ENCODE assay signal across 1 cellular context in the genomic region with DNA sequence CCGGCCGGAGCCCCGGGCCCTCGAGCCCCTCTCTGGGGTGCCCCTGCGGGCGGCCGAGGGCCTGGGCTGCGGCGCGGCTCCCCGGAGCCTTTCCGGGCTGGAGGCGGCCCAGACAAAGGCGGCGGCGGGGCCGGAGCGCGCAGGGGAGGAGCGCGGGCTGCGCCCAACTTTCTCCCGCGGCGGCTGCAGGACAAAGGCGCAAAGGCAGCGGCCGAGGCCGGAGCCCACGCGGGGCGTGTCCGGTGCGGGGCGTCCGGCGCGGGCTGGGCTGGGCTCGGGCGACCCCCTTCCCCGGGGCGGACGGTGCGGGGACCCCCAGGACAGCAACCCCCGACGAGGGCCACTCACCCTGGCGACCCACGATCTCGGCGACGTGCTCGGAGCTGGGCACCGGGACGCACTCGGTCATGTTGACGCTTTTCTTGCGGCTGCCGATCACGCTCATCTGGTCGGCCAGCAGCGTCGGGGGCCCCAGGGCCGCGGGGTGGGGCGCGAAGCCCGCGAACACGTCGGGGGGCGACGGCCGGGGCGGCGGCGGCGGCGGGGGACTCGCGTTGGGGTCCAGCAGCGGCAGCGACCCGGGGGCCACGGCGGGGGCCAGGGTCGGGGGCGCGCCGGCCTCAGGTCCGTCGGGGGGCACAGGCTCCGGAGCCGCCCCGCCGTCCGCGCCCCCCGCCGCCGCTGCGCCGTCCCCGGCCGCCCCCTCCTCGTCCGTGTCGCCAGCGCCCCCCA.
TF ChIP-seq lines count a peak whose summit lies in the region.

No MANE protein-coding gene starts in this region.

TF ChIP-seq in K562, 482 proteins besides CTCF, POLR2A, EP300 and RAD21 (continued from another document and continues in another):
- TF ChIP-seq, protein P1, sequence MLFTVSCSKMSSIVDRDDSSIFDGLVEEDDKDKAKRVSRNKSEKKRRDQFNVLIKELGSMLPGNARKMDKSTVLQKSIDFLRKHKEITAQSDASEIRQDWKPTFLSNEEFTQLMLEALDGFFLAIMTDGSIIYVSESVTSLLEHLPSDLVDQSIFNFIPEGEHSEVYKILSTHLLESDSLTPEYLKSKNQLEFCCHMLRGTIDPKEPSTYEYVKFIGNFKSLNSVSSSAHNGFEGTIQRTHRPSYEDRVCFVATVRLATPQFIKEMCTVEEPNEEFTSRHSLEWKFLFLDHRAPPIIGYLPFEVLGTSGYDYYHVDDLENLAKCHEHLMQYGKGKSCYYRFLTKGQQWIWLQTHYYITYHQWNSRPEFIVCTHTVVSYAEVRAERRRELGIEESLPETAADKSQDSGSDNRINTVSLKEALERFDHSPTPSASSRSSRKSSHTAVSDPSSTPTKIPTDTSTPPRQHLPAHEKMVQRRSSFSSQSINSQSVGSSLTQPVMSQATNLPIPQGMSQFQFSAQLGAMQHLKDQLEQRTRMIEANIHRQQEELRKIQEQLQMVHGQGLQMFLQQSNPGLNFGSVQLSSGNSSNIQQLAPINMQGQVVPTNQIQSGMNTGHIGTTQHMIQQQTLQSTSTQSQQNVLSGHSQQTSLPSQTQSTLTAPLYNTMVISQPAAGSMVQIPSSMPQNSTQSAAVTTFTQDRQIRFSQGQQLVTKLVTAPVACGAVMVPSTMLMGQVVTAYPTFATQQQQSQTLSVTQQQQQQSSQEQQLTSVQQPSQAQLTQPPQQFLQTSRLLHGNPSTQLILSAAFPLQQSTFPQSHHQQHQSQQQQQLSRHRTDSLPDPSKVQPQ (CRISPR knock-in tag; IDR thresholded peaks at IDR 0.05; ENCODE audit: borderline replicate concordance) = no peak
- TF ChIP-seq SMC3 (conservative IDR thresholded peaks at IDR 0.05; ENCODE audit: insufficient read depth, low read depth, low read length) = no peak
- TF ChIP-seq, protein P2, sequence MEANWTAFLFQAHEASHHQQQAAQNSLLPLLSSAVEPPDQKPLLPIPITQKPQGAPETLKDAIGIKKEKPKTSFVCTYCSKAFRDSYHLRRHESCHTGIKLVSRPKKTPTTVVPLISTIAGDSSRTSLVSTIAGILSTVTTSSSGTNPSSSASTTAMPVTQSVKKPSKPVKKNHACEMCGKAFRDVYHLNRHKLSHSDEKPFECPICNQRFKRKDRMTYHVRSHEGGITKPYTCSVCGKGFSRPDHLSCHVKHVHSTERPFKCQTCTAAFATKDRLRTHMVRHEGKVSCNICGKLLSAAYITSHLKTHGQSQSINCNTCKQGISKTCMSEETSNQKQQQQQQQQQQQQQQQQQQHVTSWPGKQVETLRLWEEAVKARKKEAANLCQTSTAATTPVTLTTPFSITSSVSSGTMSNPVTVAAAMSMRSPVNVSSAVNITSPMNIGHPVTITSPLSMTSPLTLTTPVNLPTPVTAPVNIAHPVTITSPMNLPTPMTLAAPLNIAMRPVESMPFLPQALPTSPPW (CRISPR knock-in tag; IDR thresholded peaks at IDR 0.05) = peak; percentile 46; the same call in 1 of the 2 replicates
- no peak for TF ChIP-seq ZNF3 (CRISPR knock-in tag; IDR thresholded peaks at IDR 0.05)
- no peak for TF ChIP-seq KAT2B (IDR thresholded peaks at IDR 0.05; ENCODE audit: low read depth, low read length)
- TF ChIP-seq XRCC5 (IDR thresholded peaks at IDR 0.05; ENCODE audit: low read depth, low read length) = no peak
- TF ChIP-seq, protein P3, sequence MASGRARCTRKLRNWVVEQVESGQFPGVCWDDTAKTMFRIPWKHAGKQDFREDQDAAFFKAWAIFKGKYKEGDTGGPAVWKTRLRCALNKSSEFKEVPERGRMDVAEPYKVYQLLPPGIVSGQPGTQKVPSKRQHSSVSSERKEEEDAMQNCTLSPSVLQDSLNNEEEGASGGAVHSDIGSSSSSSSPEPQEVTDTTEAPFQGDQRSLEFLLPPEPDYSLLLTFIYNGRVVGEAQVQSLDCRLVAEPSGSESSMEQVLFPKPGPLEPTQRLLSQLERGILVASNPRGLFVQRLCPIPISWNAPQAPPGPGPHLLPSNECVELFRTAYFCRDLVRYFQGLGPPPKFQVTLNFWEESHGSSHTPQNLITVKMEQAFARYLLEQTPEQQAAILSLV (tag; IDR thresholded peaks at IDR 0.05) = no peak
- no peak for TF ChIP-seq ZNF175 (CRISPR knock-in tag; IDR thresholded peaks at IDR 0.05; ENCODE audit: low read depth)
- TF ChIP-seq NFIC (IDR thresholded peaks at IDR 0.05) = 0 out of 2 replicates have a peak, but pooled peaks have one; percentile 12
- peak; percentile 69 for TF ChIP-seq GATAD2B (IDR thresholded peaks at IDR 0.05; ENCODE audit: borderline replicate concordance)
- no peak for TF ChIP-seq ZNF57 (CRISPR knock-in tag; IDR thresholded peaks at IDR 0.05)
- TF ChIP-seq CHD4 (IDR thresholded peaks at IDR 0.05; ENCODE audit: insufficient read depth, insufficient replicate concordance, low read depth, low read length, poor library complexity, severe bottlenecking) = no peak
- no peak for TF ChIP-seq KDM4B (IDR thresholded peaks at IDR 0.05; ENCODE audit: borderline replicate concordance in 2 of 2, low read depth in 1 of 2)
- TF ChIP-seq ZNF316 (IDR thresholded peaks at IDR 0.05) = no peak
- TF ChIP-seq, protein P4, sequence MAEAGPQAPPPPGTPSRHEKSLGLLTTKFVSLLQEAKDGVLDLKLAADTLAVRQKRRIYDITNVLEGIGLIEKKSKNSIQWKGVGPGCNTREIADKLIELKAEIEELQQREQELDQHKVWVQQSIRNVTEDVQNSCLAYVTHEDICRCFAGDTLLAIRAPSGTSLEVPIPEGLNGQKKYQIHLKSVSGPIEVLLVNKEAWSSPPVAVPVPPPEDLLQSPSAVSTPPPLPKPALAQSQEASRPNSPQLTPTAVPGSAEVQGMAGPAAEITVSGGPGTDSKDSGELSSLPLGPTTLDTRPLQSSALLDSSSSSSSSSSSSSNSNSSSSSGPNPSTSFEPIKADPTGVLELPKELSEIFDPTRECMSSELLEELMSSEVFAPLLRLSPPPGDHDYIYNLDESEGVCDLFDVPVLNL (CRISPR knock-in tag; IDR thresholded peaks at IDR 0.05; ENCODE audit: low read depth) = no peak
- no peak for TF ChIP-seq ZNF589 (CRISPR knock-in tag; IDR thresholded peaks at IDR 0.05; ENCODE audit: low read depth)
- TF ChIP-seq, protein P5, sequence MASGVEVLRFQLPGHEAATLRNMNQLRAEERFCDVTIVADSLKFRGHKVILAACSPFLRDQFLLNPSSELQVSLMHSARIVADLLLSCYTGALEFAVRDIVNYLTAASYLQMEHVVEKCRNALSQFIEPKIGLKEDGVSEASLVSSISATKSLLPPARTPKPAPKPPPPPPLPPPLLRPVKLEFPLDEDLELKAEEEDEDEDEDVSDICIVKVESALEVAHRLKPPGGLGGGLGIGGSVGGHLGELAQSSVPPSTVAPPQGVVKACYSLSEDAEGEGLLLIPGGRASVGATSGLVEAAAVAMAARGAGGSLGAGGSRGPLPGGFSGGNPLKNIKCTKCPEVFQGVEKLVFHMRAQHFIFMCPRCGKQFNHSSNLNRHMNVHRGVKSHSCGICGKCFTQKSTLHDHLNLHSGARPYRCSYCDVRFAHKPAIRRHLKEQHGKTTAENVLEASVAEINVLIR (CRISPR knock-in tag; IDR thresholded peaks at IDR 0.05) = no peak
- no peak for TF ChIP-seq ETS2 (tag; IDR thresholded peaks at IDR 0.05; ENCODE audit: borderline replicate concordance, poor library complexity, severe bottlenecking)
- no peak for TF ChIP-seq ELF4 (CRISPR knock-in tag; IDR thresholded peaks at IDR 0.05)
- TF ChIP-seq ELF1 (tag; IDR thresholded peaks at IDR 0.05) = no peak
- TF ChIP-seq, protein P6, sequence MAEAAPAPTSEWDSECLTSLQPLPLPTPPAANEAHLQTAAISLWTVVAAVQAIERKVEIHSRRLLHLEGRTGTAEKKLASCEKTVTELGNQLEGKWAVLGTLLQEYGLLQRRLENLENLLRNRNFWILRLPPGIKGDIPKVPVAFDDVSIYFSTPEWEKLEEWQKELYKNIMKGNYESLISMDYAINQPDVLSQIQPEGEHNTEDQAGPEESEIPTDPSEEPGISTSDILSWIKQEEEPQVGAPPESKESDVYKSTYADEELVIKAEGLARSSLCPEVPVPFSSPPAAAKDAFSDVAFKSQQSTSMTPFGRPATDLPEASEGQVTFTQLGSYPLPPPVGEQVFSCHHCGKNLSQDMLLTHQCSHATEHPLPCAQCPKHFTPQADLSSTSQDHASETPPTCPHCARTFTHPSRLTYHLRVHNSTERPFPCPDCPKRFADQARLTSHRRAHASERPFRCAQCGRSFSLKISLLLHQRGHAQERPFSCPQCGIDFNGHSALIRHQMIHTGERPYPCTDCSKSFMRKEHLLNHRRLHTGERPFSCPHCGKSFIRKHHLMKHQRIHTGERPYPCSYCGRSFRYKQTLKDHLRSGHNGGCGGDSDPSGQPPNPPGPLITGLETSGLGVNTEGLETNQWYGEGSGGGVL (CRISPR knock-in tag; IDR thresholded peaks at IDR 0.05) = no peak
- TF ChIP-seq ZNF133 (CRISPR knock-in tag; IDR thresholded peaks at IDR 0.05) = no peak
- peak; percentile 67; the same call in 1 of the 2 replicates for TF ChIP-seq MTA3 (IDR thresholded peaks at IDR 0.05; ENCODE audit: borderline replicate concordance)
- TF ChIP-seq CTBP1 (IDR thresholded peaks at IDR 0.05; ENCODE audit: borderline replicate concordance) = peak; percentile 52; the same call in 1 of the 2 replicates
- TF ChIP-seq MBD2 (IDR thresholded peaks at IDR 0.05; ENCODE audit: borderline replicate concordance, low read depth) = no peak
- peak; percentile 58 for TF ChIP-seq CHD1 (IDR thresholded peaks at IDR 0.05; ENCODE audit: low read length)
- TF ChIP-seq NCOA6 (IDR thresholded peaks at IDR 0.05) = no peak
- no peak for TF ChIP-seq IRF2 (CRISPR knock-in tag; IDR thresholded peaks at IDR 0.05)
- TF ChIP-seq ZNF134 (CRISPR knock-in tag; conservative IDR thresholded peaks at IDR 0.05) = no peak
- no peak for TF ChIP-seq ZBTB17 (CRISPR knock-in tag; IDR thresholded peaks at IDR 0.05)
- TF ChIP-seq ZNF263 (CRISPR knock-in tag; IDR thresholded peaks at IDR 0.05; ENCODE audit: borderline replicate concordance) = no peak
- TF ChIP-seq ATF2 (CRISPR knock-in tag; IDR thresholded peaks at IDR 0.05) = no peak
- no peak for TF ChIP-seq ZNF512 (tag; IDR thresholded peaks at IDR 0.05)
- no peak for TF ChIP-seq PYGO2 (tag; IDR thresholded peaks at IDR 0.05)
- no peak for TF ChIP-seq ESRRA (IDR thresholded peaks at IDR 0.05; ENCODE audit: borderline replicate concordance, low read depth)
- no peak for TF ChIP-seq ZNF609 (CRISPR knock-in tag; IDR thresholded peaks at IDR 0.05; ENCODE audit: borderline replicate concordance)
- TF ChIP-seq ZNF780A (CRISPR knock-in tag; IDR thresholded peaks at IDR 0.05) = no peak
- TF ChIP-seq, protein P7, sequence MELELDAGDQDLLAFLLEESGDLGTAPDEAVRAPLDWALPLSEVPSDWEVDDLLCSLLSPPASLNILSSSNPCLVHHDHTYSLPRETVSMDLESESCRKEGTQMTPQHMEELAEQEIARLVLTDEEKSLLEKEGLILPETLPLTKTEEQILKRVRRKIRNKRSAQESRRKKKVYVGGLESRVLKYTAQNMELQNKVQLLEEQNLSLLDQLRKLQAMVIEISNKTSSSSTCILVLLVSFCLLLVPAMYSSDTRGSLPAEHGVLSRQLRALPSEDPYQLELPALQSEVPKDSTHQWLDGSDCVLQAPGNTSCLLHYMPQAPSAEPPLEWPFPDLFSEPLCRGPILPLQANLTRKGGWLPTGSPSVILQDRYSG (tag; conservative IDR thresholded peaks at IDR 0.05; ENCODE audit: low read depth) = no peak
- no peak for TF ChIP-seq GABPB2 (CRISPR knock-in tag; conservative IDR thresholded peaks at IDR 0.05)
